Comparison of ENCODE assay signal across 23 cellular contexts in the genomic region with DNA sequence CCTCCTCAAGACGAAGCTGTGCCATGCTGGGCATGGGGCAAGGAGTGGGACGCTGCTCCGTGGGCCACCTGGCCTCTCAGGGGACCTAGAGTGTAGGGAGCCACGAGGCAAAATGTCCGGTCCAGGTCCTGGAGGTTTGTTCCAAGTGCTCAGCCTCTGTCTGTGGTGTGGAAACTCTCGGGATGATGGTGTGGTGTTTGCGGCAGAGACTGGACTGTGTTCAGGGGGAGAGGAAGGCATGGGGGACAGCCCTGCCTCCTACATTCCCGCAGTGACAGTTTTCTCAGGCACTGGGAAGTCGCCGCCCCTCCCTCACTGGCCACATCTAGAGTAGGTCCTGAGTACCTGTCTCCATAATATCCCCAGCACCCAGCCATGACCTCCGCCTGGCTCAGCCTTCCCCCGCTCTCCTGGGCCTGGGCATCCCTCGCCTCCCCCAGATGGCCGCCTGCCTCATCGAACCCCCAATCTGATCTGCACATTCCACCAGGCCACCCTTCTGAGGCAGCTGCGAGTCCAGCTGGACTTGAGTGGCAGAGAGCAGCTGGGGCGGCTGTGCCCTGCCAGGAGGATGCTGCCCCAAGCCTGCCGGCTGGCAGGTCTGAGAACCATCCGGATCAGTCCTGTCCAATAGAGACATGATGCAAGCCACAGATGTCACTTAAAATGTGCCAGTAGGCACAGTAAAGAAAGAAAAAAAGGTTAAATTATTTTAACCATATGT. TPM values are rescaled to one million over a fixed set of nuclear protein-coding genes. Genes with fewer than 3 reads are reported as not detected.
DNase-seq lines count a peak whose midpoint lies in the region; ATAC-seq and TF ChIP-seq lines count a peak whose summit lies in the region.
"Had no signal": no experiment of that assay in that cellular context is flagged by ENCODE, and none has a peak within 500 bp of the region (broad histone marks: within the 10 kb centered on the region; RNA-seq: fewer than 3 reads in every experiment).

No MANE protein-coding gene starts in this region.

- no peaks in the 10 kb centered on the region for H3K9me3 ChIP-seq in Karpas-422 (ENCODE audit: low read length)
- H3K9me3 ChIP-seq: breast epithelium, suprapubic skin had no signal

- no peaks in the 10 kb centered on the region for H3K27me3 ChIP-seq in Karpas-422 (ENCODE audit: low read length)
- H3K27me3 ChIP-seq: breast epithelium, suprapubic skin had no signal

- H3K36me3 Mint-ChIP-seq in Calu3 (ENCODE audit: insufficient read depth, unreplicated experiment): no peaks in the 10 kb centered on the region
- H3K36me3 Mint-ChIP-seq: CD14-positive monocyte; naive thymus-derived CD4-positive, alpha-beta T cell had no signal

- ATAC-seq in HG03571 (IDR thresholded peaks at IDR 0.05; ENCODE audit: unreplicated experiment): no peak
- ATAC-seq: activated CD8-positive, alpha-beta T cell treated with anti-CD3 and anti-CD28 coated beads, Interleukin-2, amount 10 ng/mL, durations not matched to agents 7 days and 5 days; naive thymus-derived CD4-positive, alpha-beta T cell had no signal

- DNase-seq in DMS 273 treated with DMSO at 0.1 percent for 48 hours (lab: John Stamatoyannopoulos, UW) (peak; percentile 63), NCI-H524 treated with DMSO at 0.1 percent for 48 hours (lab: John Stamatoyannopoulos, UW) (peak; percentile 70), hypothalamus (lab: John Stamatoyannopoulos, UW) (peak in 29 of 51 donors; percentile 16 to 78 (median 36)), posterior cingulate gyrus (peak in 7 of 10 donors; percentile 65 to 96 (median 74)), Karpas-422 (no peak), DMS153 treated with DMSO at 0.1 percent for 48 hours (lab: John Stamatoyannopoulos, UW; ENCODE audit: unreplicated experiment) (no peak), Calu3 (no peak)
- DNase-seq: activated CD4-positive, CD25-positive, alpha-beta regulatory T cell; activated CD8-positive, alpha-beta T cell treated with anti-CD3 and anti-CD28 coated beads, Interleukin-2, amount 10 ng/mL, durations not matched to agents 7 days and 5 days; activated gamma-delta T cell; DMS79; GM23248; HFFc6; mammary epithelial cell; naive thymus-derived CD4-positive, alpha-beta T cell; NCI-H1105; NCI-H69; T-helper 9 cell had no signal

- H3K4me3 ChIP-seq in Karpas-422 (ENCODE audit: low read length): no peak overlapping the region
- H3K4me3 ChIP-seq: breast epithelium, GM23248, suprapubic skin had no signal

- H4K20me1 ChIP-seq in Karpas-422 (ENCODE audit: insufficient read depth, low read depth, low read length): no peaks in the 10 kb centered on the region

- peaks cover 29% of the 10 kb centered on the region for H3K27me3 Mint-ChIP-seq in Calu3 (ENCODE audit: unreplicated experiment)

- TF ChIP-seq CTCF in Calu3 (IDR thresholded peaks at IDR 0.05; ENCODE audit: unreplicated experiment): no peak

- BruUV-seq in Calu3 (replicated peaks; lab: Mats Ljungman, UMichigan): no TSS peak

- no peak overlapping the region for H3K4me2 ChIP-seq in Karpas-422 (ENCODE audit: low read depth, low read length, poor library complexity, severe bottlenecking)

- no peaks in the 10 kb centered on the region for H3K4me1 ChIP-seq in Karpas-422 (ENCODE audit: low read length)
- H3K4me1 ChIP-seq: breast epithelium had no signal

- no peak overlapping the region for H3K9ac ChIP-seq in Karpas-422 (ENCODE audit: low read length)
- H3K9ac ChIP-seq: GM23248, parathyroid adenoma had no signal

- H3K9me2 ChIP-seq in Karpas-422 (replicated peaks; ENCODE audit: insufficient read depth, low read length): no peaks in the 10 kb centered on the region

- H3K27ac ChIP-seq in Karpas-422 (ENCODE audit: low read length): no peak overlapping the region
- H3K27ac ChIP-seq: breast epithelium, GM23248, parathyroid adenoma, suprapubic skin had no signal

- H3K4me3 Mint-ChIP-seq in Calu3 (ENCODE audit: low read depth, unreplicated experiment): no peak overlapping the region
- H3K4me3 Mint-ChIP-seq: activated CD8-positive, alpha-beta T cell treated with anti-CD3 and anti-CD28 coated beads, Interleukin-2, amount 10 ng/mL, durations not matched to agents 7 days and 5 days; CD14-positive monocyte; HFFc6; naive thymus-derived CD4-positive, alpha-beta T cell had no signal

- H3K4me1 Mint-ChIP-seq in Calu3 (ENCODE audit: low read depth, unreplicated experiment): peaks cover 14% of the 10 kb centered on the region
- H3K4me1 Mint-ChIP-seq: CD14-positive monocyte; naive thymus-derived CD4-positive, alpha-beta T cell had no signal

- CTCF ChIA-PET in Calu3 (lab: Charles Lee): no interaction called here

- no peak overlapping the region for H2AFZ ChIP-seq in Karpas-422 (ENCODE audit: low read length)
- H2AFZ ChIP-seq: GM23248, parathyroid adenoma had no signal

- no peak overlapping the region for H3K27ac Mint-ChIP-seq in Calu3 (ENCODE audit: unreplicated experiment)
- H3K27ac Mint-ChIP-seq: activated CD8-positive, alpha-beta T cell treated with anti-CD3 and anti-CD28 coated beads, Interleukin-2, amount 10 ng/mL, durations not matched to agents 7 days and 5 days; HFFc6; naive thymus-derived CD4-positive, alpha-beta T cell had no signal

- H3K79me2 ChIP-seq in Karpas-422 (ENCODE audit: low read length): no peaks in the 10 kb centered on the region
- H3K79me2 ChIP-seq: parathyroid adenoma had no signal

- H3K36me3 ChIP-seq in Karpas-422 (ENCODE audit: insufficient read depth, low read length): no peaks in the 10 kb centered on the region
- H3K36me3 ChIP-seq: breast epithelium, suprapubic skin had no signal

- intact Hi-C loops in posterior cingulate gyrus (cut with DNase I) (no loop called here), Calu3 (cut with micrococcal nuclease; ENCODE audit: unreplicated experiment) (no loop called here)

- no peaks in the 10 kb centered on the region for H3K9me3 Mint-ChIP-seq in Calu3 (ENCODE audit: low read depth, unreplicated experiment)
- H3K9me3 Mint-ChIP-seq: HFFc6; naive thymus-derived CD4-positive, alpha-beta T cell had no signal

RNA-seq across cellular contexts. Expression of a gene that starts 6.2 kb away (rescaled TPM):
- total RNA-seq in Karpas-422 (2014; rRNA removed; shearing (Covaris generic); ENCODE audit: low replicate concordance): 0.18 TPM in 1 of 2 replicates, not detected in the other
- 1.1 and 2.1 TPM in 2 replicates for total RNA-seq in Calu3 (2022)
- total RNA-seq: activated CD8-positive, alpha-beta T cell treated with anti-CD3 and anti-CD28 coated beads, Interleukin-2, amount 10 ng/mL, durations not matched to agents 7 days and 5 days had no signal

RNA-seq across cellular contexts. Expression of a gene that starts 29.1 kb away (rescaled TPM):
- total RNA-seq in Karpas-422 (2014; rRNA removed; shearing (Covaris generic); ENCODE audit: low replicate concordance): 0.07 and 0.72 TPM in 2 replicates
- total RNA-seq in Calu3 (2022): 24.7 and 29.9 TPM in 2 replicates

Comparison
In these comparisons a context has a peak if more than half of its experiments do, and no peak if none do; other contexts are left out.
1. DNase-seq: peak in DMS 273 treated with DMSO at 0.1 percent for 48 hours (single experiment), NCI-H524 treated with DMSO at 0.1 percent for 48 hours (single experiment), hypothalamus (29 of 51) and posterior cingulate gyrus (7 of 10); none in Karpas-422 (single experiment), DMS153 treated with DMSO at 0.1 percent for 48 hours (single experiment) and Calu3 (single experiment).
2. RNA of a gene that starts 29.1 kb away (total RNA-seq): 24.7 to 29.9 TPM in Calu3; 0.07 to 0.72 TPM in Karpas-422; every median in the first group is over 10 times any median in the second.